Comparison of ENCODE assay signal across 16 cellular contexts in the genomic region with DNA sequence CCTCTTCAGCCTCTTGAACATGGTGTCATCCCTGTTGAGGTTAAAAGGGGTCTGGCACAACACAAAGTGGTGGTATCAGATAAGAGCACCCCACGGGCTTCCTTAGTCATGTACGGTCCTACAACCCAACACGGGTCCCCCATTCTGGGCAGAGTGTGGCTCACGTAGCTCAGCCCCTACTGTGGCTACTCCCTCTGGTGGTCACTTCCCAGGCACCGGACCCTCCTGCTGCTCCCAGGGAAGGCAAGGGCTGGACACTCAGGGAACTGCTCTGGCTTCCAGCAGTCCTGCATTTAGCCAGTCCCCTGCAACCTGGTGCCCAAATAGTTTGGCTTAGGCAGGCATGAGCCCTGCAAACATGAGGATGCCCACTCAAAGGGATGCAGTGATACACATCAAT. TPM values are rescaled to one million over a fixed set of nuclear protein-coding genes. Genes with fewer than 3 reads are reported as not detected.
DNase-seq lines count a peak whose midpoint lies in the region; ATAC-seq, FAIRE-seq and TF ChIP-seq lines count a peak whose summit lies in the region.
"Had no signal": no experiment of that assay in that cellular context is flagged by ENCODE, and none has a peak within 500 bp of the region (broad histone marks: within the 10 kb centered on the region; RNA-seq: fewer than 3 reads in every experiment).

No MANE protein-coding gene starts in this region.

- TF ChIP-seq CTCF in AG09319 (IDR thresholded peaks at IDR 0.05; ENCODE audit: low read depth, low read length) = peak; percentile 16
- TF ChIP-seq CTCF in HFFc6 (IDR thresholded peaks at IDR 0.05) = 0 out of 2 replicates have a peak, but pooled peaks have one; percentile 23
- TF ChIP-seq CTCF in K562 (IDR thresholded peaks at IDR 0.05 in 2 of 3, conservative IDR thresholded peaks at IDR 0.05 in 1 of 3; ENCODE audit: insufficient read depth in 2 of 3, low read depth in 1 of 3, low read length in 3 of 3) = peak; percentile 36 to 64 (median 49)

- in situ Hi-C loops in K562 (cut with MboI) = no loop called here

- no peaks in the 10 kb centered on the region for H4K20me1 ChIP-seq in K562 (replicated peaks; ENCODE audit: control insufficient read depth, insufficient read depth, low read length)

- no peak overlapping the region for H3K23ac ChIP-seq in mesendoderm (ENCODE audit: low read length)

- H3K36me3 ChIP-seq in K562 (ENCODE audit: control insufficient read depth, insufficient read depth, low read length) (no peaks in the 10 kb centered on the region), mesendoderm (ENCODE audit: control insufficient read depth, insufficient read depth, low read length) (no peaks in the 10 kb centered on the region)
- H3K36me3 ChIP-seq: esophagus squamous epithelium had no signal

- no peak overlapping the region for H4K8ac ChIP-seq in mesendoderm (ENCODE audit: low read depth, low read length)

- no peak overlapping the region for H2BK120ac ChIP-seq in mesendoderm (ENCODE audit: low read depth, low read length)

- H3K4me3 Mint-ChIP-seq in HFFc6 (no peak overlapping the region), T-cell (no peak overlapping the region)
- H3K4me3 Mint-ChIP-seq: activated CD4-positive, alpha-beta memory T cell treated with anti-CD3 and anti-CD28 coated beads for 36 hours; IgD-negative memory B cell had no signal

- H3K56ac ChIP-seq in mesendoderm (ENCODE audit: low read length) = no peak overlapping the region

- CTCF ChIA-PET in K562 (lab: Yijun Ruan, JAX; ENCODE audit: low intra/inter-chr PET ratio) = no interaction called here
- CTCF ChIA-PET in T-cell (lab: Charles Lee) = interaction anchor here in 1 of 2 donors (0.6 kb wide), 1 partner anchor 21 kb away, joined by 3 read pairs; no protein-coding TSS in a partner anchor

- H3K4me1 ChIP-seq in K562 (replicated peaks in 1 of 2; ENCODE audit: control insufficient read depth in 2 of 2, insufficient read depth in 2 of 2, low read length in 2 of 2) (no peaks in the 10 kb centered on the region), mesendoderm (ENCODE audit: control insufficient read depth, low read depth, low read length) (no peaks in the 10 kb centered on the region)
- H3K4me1 ChIP-seq: BLaER1, esophagus squamous epithelium had no signal

- no peak overlapping the region for H3K4ac ChIP-seq in mesendoderm (ENCODE audit: low read depth, low read length)

- peak overlapping the region; percentile 59 for H2AFZ ChIP-seq in K562 (ENCODE audit: low read depth, low read length)

- H3K27me3 Mint-ChIP-seq in HFFc6 (ENCODE audit: insufficient read depth) (peaks cover 3% of the 10 kb centered on the region; the same call in 1 of the 2 replicates), T-cell (peaks cover 8 to 18% of the 10 kb centered on the region in 2 donors)
- H3K27me3 Mint-ChIP-seq: IgD-negative memory B cell had no signal

- H4K5ac ChIP-seq in mesendoderm (ENCODE audit: low read length) = no peak overlapping the region

- H3K9me3 ChIP-seq in K562 (replicated peaks; ENCODE audit: control insufficient read depth, insufficient read depth, low read depth, low read length) = no peaks in the 10 kb centered on the region
- H3K9me3 ChIP-seq: BLaER1, esophagus squamous epithelium had no signal

- ATAC-seq in K562 (peak; percentile 86), T-cell (replicated peaks in 1 of 4) (no peak)

- H3K4me3 ChIP-seq in K562 (no peak overlapping the region), mesendoderm (ENCODE audit: low read length) (no peak overlapping the region)
- H3K4me3 ChIP-seq: BLaER1, esophagus squamous epithelium had no signal

- H3K27ac Mint-ChIP-seq in HFFc6 = no peak overlapping the region
- H3K27ac Mint-ChIP-seq in T-cell = no peak overlapping the region
- H3K27ac Mint-ChIP-seq: activated CD4-positive, alpha-beta memory T cell treated with anti-CD3 and anti-CD28 coated beads for 36 hours had no signal

- intact Hi-C loops in K562 (cut with micrococcal nuclease) = no loop called here

- H3K18ac ChIP-seq in mesendoderm (ENCODE audit: low read length) = no peak overlapping the region

- no TSS peak for BruUV-seq in K562 (replicated peaks; lab: Mats Ljungman, UMichigan)

- TF ChIP-seq POLR2A in K562 (conservative IDR thresholded peaks at IDR 0.05) = no peak

- peak; percentile 40 for FAIRE-seq in K562 (lab: Jason Lieb, UNC)

- TF ChIP-seq EP300 in K562 (IDR thresholded peaks at IDR 0.05; ENCODE audit: low read length) = no peak

- no peak overlapping the region for H2AK5ac ChIP-seq in mesendoderm (ENCODE audit: low read length)

- H2BK15ac ChIP-seq in mesendoderm (replicated peaks; ENCODE audit: low read depth) = no peak overlapping the region

- H3K9me1 ChIP-seq in K562 (ENCODE audit: control insufficient read depth, insufficient read depth, low read length) = no peaks in the 10 kb centered on the region

- H3K27me3 ChIP-seq in K562 (ENCODE audit: control insufficient read depth in 2 of 2, insufficient read depth in 2 of 2, low read length in 2 of 2) = peaks cover 3 to 15% of the 10 kb centered on the region in 2 experiments; a peak in 3 of 5 replicates
- H3K27me3 ChIP-seq in mesendoderm (ENCODE audit: insufficient read depth, low read length, poor library complexity) = no peaks in the 10 kb centered on the region
- H3K27me3 ChIP-seq: BLaER1, esophagus squamous epithelium had no signal

- H3K36me3 Mint-ChIP-seq in HFFc6 (ENCODE audit: low read depth) = no peaks in the 10 kb centered on the region
- H3K36me3 Mint-ChIP-seq in T-cell = no peaks in the 10 kb centered on the region
- H3K36me3 Mint-ChIP-seq: activated CD4-positive, alpha-beta memory T cell treated with anti-CD3 and anti-CD28 coated beads for 36 hours; IgD-negative memory B cell had no signal

- H3K4me2 ChIP-seq in K562 (ENCODE audit: insufficient read depth, low read length) (peak overlapping the region; percentile 58), mesendoderm (ENCODE audit: low read length) (no peak overlapping the region)
- H3K4me2 ChIP-seq: BLaER1 had no signal

- H3K9ac ChIP-seq in K562 (ENCODE audit: insufficient read depth in 1 of 2, low read depth in 2 of 2, low read length in 2 of 2) (no peak overlapping the region), mesendoderm (ENCODE audit: low read length) (no peak overlapping the region)
- H3K9ac ChIP-seq: BLaER1 had no signal

- H3K27ac ChIP-seq in K562 (ENCODE audit: extremely low read depth, low read depth, low read length) (no peak overlapping the region), mesendoderm (ENCODE audit: low read depth, low read length) (no peak overlapping the region)
- H3K27ac ChIP-seq: BLaER1, esophagus squamous epithelium, RWPE1 had no signal

- TF ChIP-seq RAD21 in K562 (CRISPR knock-in tag; conservative IDR thresholded peaks at IDR 0.05 in 1 of 2, IDR thresholded peaks at IDR 0.05 in 1 of 2) = peak in 1 of 2 experiments; percentile 14; a peak in 1 of 4 replicates

- H3K79me1 ChIP-seq in mesendoderm (ENCODE audit: low read length) = no peaks in the 10 kb centered on the region

- H3K9me3 Mint-ChIP-seq in HFFc6 (no peaks in the 10 kb centered on the region), T-cell (no peaks in the 10 kb centered on the region)
- H3K9me3 Mint-ChIP-seq: activated CD4-positive, alpha-beta memory T cell treated with anti-CD3 and anti-CD28 coated beads for 36 hours; IgD-negative memory B cell had no signal

- no peaks in the 10 kb centered on the region for H3K4me1 Mint-ChIP-seq in HFFc6 (ENCODE audit: low read depth)
- no peaks in the 10 kb centered on the region for H3K4me1 Mint-ChIP-seq in T-cell
- H3K4me1 Mint-ChIP-seq: IgD-negative memory B cell had no signal

- WGBS in K562 (ENCODE audit: insufficient coverage, low coverage, missing lambda C conversion rate) = 2% methylated on average over 5 of the region's 5 CpGs
- WGBS in mesendoderm (ENCODE audit: extremely low coverage, insufficient coverage, low lambda C conversion rate) = no CpG with 5 or more reads among the region's 5 CpGs

- H3K79me2 ChIP-seq in K562 (ENCODE audit: control insufficient read depth, insufficient read depth, low read length) = no peaks in the 10 kb centered on the region
- no peaks in the 10 kb centered on the region for H3K79me2 ChIP-seq in mesendoderm (ENCODE audit: control insufficient read depth, insufficient read depth, low read length)

- POLR2A ChIA-PET in K562 (lab: Yijun Ruan, JAX) (interaction anchor here (0.6 kb wide), 1 partner anchor 33 kb away, joined by 3 read pairs; no protein-coding TSS in a partner anchor), T-cell (lab: Charles Lee) (no interaction called here)

- no peak overlapping the region for H2BK5ac ChIP-seq in mesendoderm (ENCODE audit: low read length)

- no peak for DNase-seq in AG09319 (ENCODE audit: extremely low read depth, low read depth)
- no peak for DNase-seq in HFFc6
- peak; percentile 24 to 55 (median 37) for DNase-seq in K562 (ENCODE audit: extremely low read depth in 1 of 4, low spot score in 3 of 4)
- peak; percentile 57 for DNase-seq in mesendoderm
- DNase-seq in AG08395 (ENCODE audit: low spot score) = no peak
- DNase-seq in NCI-H2107 (lab: John Stamatoyannopoulos, UW) = no peak
- DNase-seq in germinal center (ENCODE audit: low spot score) = no peak
- DNase-seq in T-cell = no peak
- DNase-seq: activated CD4-positive, alpha-beta memory T cell treated with anti-CD3 and anti-CD28 coated beads for 36 hours; amniotic stem cell; DND-41; esophagus squamous epithelium; hypothalamus had no signal

TF ChIP-seq in K562, 482 proteins besides CTCF, POLR2A, EP300 and RAD21 (continues in another document):
- no peak for TF ChIP-seq TBP (optimal IDR thresholded peaks at IDR 0.05; ENCODE audit: low read depth, low read length)

RNA-seq across cellular contexts. Expression of a gene that starts 58.6 kb away (rescaled TPM):
- total RNA-seq in HFFc6 (2021; fragmentation: NEBNext Ultra II Directional; extraction: Animal tissue kit (Norgen Biotek cat#: 25700)) = 1 to 10 TPM in 1 of 6 experiments, under 1 TPM in 4, not detected in 1; 0.11 to 1.0 (median 0.25) TPM
- total RNA-seq in K562 (2011; cell fraction: chromatin; rRNA removed; ENCODE audit: low replicate concordance) = not detected in 2 replicates
- not detected in 2 replicates for total RNA-seq in K562 (2011; cell fraction: nucleolus; rRNA removed)
- not detected in 2 replicates for total RNA-seq in K562 (2011; cell fraction: nucleoplasm; rRNA removed)
- not detected in 2 replicates for total RNA-seq in K562 (2014; rRNA removed)
- total RNA-seq in K562 (2014; rRNA removed; fragmentation: Illumina TruSeq; extraction: Trizol) = not detected in 2 replicates
- not detected in 2 replicates for total RNA-seq in K562 (2015; rRNA removed; fragmentation: Illumina TruSeq; extraction: Trizol)
- not detected in 2 replicates for total RNA-seq in K562 (2021)
- polyA plus RNA-seq in K562 (2011; rRNA removed) = not detected in 2 replicates
- not detected in 2 replicates for polyA plus RNA-seq in K562 (2011; cell fraction: cytosol; rRNA removed)
- polyA plus RNA-seq in K562 (2011; cell fraction: nucleus; rRNA removed) = not detected in 2 replicates
- polyA plus RNA-seq in K562 (2012) = 0.08 and 0.14 TPM in 2 replicates
- not detected in 2 replicates for polyA plus RNA-seq in K562 (2014; fragmentation: Illumina TruSeq; extraction: Trizol)
- polyA plus RNA-seq in K562 (2014; fragmentation: Nextera tagmentation; extraction: Ambion mirVana) = under 1 TPM in 1 of 2 experiments, not detected in 1; 0.11 TPM
- polyA plus RNA-seq in K562 (2014; rRNA removed) = not detected in 2 replicates
- not detected in 2 replicates for polyA minus RNA-seq in K562 (2011; rRNA and poly(A)+ RNA removed)
- not detected in 2 replicates for polyA minus RNA-seq in K562 (2011; cell fraction: cytosol; rRNA and poly(A)+ RNA removed)
- polyA minus RNA-seq in K562 (2011; cell fraction: nucleus; rRNA and poly(A)+ RNA removed) = not detected in 2 replicates
- polyA plus RNA-seq in mesendoderm (2013, experiment 1 of 2) = 5.6 TPM
- polyA plus RNA-seq in mesendoderm (2013, experiment 2 of 2) = 5.4 TPM
- under 1 TPM in 2 of 5 donors, not detected in 3; 0.29 to 0.38 TPM for total RNA-seq in T-cell

Comparison
In these comparisons a context has a peak if more than half of its experiments do, and no peak if none do; other contexts are left out.
1. DNase-seq: peak in K562 (4 of 4) and mesendoderm (single experiment); none in AG09319 (single experiment), HFFc6 (single experiment), AG08395 (single experiment), NCI-H2107 (single experiment), germinal center (single experiment) and T-cell (0 of 34).
2. Peak in every context shown above with its lines, with median percentiles within 50 percentile points of each other: CTCF ChIP-seq.